ENCODE assay signal across 1 cellular context in the genomic region with DNA sequence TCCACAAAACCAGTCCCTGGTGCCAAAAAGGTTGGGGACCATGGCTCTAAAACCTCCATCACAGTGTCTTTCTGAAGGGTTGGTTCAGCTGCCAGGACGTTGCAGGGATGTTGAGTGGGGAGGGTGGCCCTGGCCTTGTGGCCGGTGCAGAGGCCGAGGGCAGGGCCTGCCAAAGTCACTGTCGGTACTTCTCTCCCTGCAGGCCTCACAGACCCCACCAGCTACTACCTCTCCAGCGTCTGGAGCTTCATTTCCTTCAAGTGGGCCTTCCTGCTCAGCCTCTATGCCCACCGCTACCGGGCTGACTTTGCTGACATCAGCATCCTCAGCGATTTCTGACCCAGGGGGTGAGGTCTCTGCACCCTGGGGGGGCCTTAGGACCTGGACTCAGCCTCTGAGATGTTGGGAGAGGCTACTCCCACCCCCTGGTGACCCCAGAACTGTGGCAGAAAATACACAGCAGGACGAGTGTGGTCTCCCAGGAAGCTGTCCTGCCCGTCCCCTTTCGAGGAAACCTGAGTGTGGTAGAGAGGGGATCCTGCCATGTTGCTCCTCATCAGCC.
A peak's percentile ranks its signal among the peaks of the same experiment; 100 is the strongest.
TF ChIP-seq lines count a peak whose summit lies in the region.

No MANE protein-coding gene starts in this region.

TF ChIP-seq in endothelial cell of umbilical vein, 7 proteins besides CTCF, POLR2A, EP300 and RAD21:
- TF ChIP-seq GATA2 (IDR thresholded peaks at IDR 0.05; ENCODE audit: insufficient read depth, insufficient read length, low read depth, low read length): no peak
- TF ChIP-seq FOS (IDR thresholded peaks at IDR 0.05; ENCODE audit: borderline replicate concordance, insufficient read depth, low read length): no peak
- peak; percentile 15 for TF ChIP-seq POLR2AphosphoS5 (IDR thresholded peaks at IDR 0.05; ENCODE audit: insufficient read depth, low read depth, low read length)
